ENCODE assay signal across 25 cellular contexts in the genomic region with DNA sequence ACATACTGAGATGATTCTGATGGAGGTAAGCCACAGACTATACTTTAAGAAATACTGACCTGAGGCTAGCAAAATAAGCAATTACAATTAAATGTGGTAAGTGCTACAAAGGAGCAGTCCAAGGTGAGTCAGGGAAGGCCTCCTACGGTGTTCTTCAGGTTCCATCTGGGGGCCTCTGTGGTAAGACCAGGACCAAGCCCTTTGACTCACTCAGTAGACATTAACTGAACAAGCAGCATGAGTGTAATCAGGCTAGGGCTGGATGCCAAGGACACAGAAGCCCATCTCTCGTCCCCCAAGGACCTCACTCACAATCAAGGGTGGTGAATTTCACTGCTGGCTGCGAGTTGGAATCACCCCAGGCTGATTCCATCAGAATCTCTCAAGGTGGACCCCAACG. TPM values are rescaled to one million over a fixed set of nuclear protein-coding genes. Genes with fewer than 3 reads are reported as not detected.
DNase-seq lines count a peak whose midpoint lies in the region; TF ChIP-seq lines count a peak whose summit lies in the region.
"Had no signal": no experiment of that assay in that cellular context is flagged by ENCODE, and none has a peak within 500 bp of the region (broad histone marks: within the 10 kb centered on the region; RNA-seq: fewer than 3 reads in every experiment).

No MANE protein-coding gene starts in this region.

- H3K27ac Mint-ChIP-seq in HFFc6, result peak overlapping the region; percentile 67
- H3K27ac Mint-ChIP-seq: activated CD8-positive, alpha-beta memory T cell treated with anti-CD3 and anti-CD28 coated beads, Interleukin-2, amount 10 ng/mL, durations not matched to agents 7 days and 5 days; CD8-positive, alpha-beta T cell; T-helper 2 cell treated with Interferon-gamma antibody and Interleukin-4, amounts not matched to agents 5 μg/mL and 100 μg/mL, for 36 hours had no signal

- H3K36me3 Mint-ChIP-seq in HFFc6 (ENCODE audit: low read depth), result peaks cover 33% of the 10 kb centered on the region
- H3K36me3 Mint-ChIP-seq: activated CD8-positive, alpha-beta memory T cell treated with anti-CD3 and anti-CD28 coated beads, Interleukin-2, amount 10 ng/mL, durations not matched to agents 7 days and 5 days; CD8-positive, alpha-beta T cell had no signal

- H3K27me3 Mint-ChIP-seq in HFFc6 (ENCODE audit: insufficient read depth), result no peaks in the 10 kb centered on the region

- DNase-seq in A172 (ENCODE audit: low spot score) (peak; percentile 57), HFFc6 (peak; percentile 48), amniotic epithelial cell (ENCODE audit: low read depth) (peak; percentile 84), glomerular visceral epithelial cell (ENCODE audit: extremely low spot score) (peak; percentile 71), activated T-cell treated with anti-CD3 and anti-CD28 coated beads for 4 hours (no peak), DMS79 treated with DMSO at 0.1 percent for 48 hours (lab: John Stamatoyannopoulos, UW) (no peak)
- no peak for DNase-seq in stimulated activated naive CD4-positive, alpha-beta T cell treated with Interleukin-2 at 50 U/mL for 16 hours (lab: John Stamatoyannopoulos, UW)
- DNase-seq in activated T-cell treated with anti-CD3 and anti-CD28 coated beads, Interleukin-2, amount 50 U/mL, for 1 hour, result no peak
- DNase-seq: activated CD4-positive, CD25-positive, alpha-beta regulatory T cell treated with anti-CD3 and anti-CD28 coated beads, Interleukin-2, amount 50 U/mL, for 72 hours; activated CD8-positive, alpha-beta memory T cell treated with anti-CD3 and anti-CD28 coated beads, Interleukin-2, amount 10 ng/mL, durations not matched to agents 7 days and 5 days; adrenal gland; CD8-positive, alpha-beta T cell; cerebellar nuclear complex; effector memory CD4-positive, alpha-beta T cell; hippocampal formation; KG1; left colon; NCI-H1105; NCI-H526; psoas muscle; stimulated activated CD4-positive, alpha-beta T cell treated with anti-CD3 and anti-CD28 coated beads, Interleukin-12 subunit alpha, Interleukin-12 subunit beta, amount 100 ng/mL, for 4 hours had no signal

- no peak for TF ChIP-seq CTCF in HFFc6 (IDR thresholded peaks at IDR 0.05)

- H3K4me3 Mint-ChIP-seq in HFFc6, result no peak overlapping the region
- H3K4me3 Mint-ChIP-seq: activated CD8-positive, alpha-beta memory T cell treated with anti-CD3 and anti-CD28 coated beads, Interleukin-2, amount 10 ng/mL, durations not matched to agents 7 days and 5 days; CD8-positive, alpha-beta T cell; neural crest cell; T-helper 2 cell treated with Interferon-gamma antibody and Interleukin-4, amounts not matched to agents 5 μg/mL and 100 μg/mL, for 36 hours had no signal

- no peaks in the 10 kb centered on the region for H3K9me3 Mint-ChIP-seq in HFFc6
- H3K9me3 Mint-ChIP-seq: CD8-positive, alpha-beta T cell; neural crest cell; T-helper 2 cell treated with Interferon-gamma antibody and Interleukin-4, amounts not matched to agents 5 μg/mL and 100 μg/mL, for 36 hours had no signal

- H3K4me1 Mint-ChIP-seq in HFFc6 (ENCODE audit: low read depth), result peaks cover 62% of the 10 kb centered on the region
- H3K4me1 Mint-ChIP-seq: neural crest cell had no signal

RNA-seq across cellular contexts. Expression of a gene that starts 37.3 kb away (rescaled TPM):
- total RNA-seq in A172 (2014; rRNA removed; shearing (Covaris generic)), result 10.7 and 14.4 TPM in 2 replicates
- 10 to 100 TPM in 1 of 6 experiments, 1 to 10 TPM in 5; 6.1 to 10.8 (median 8.8) TPM for total RNA-seq in HFFc6 (2021; fragmentation: NEBNext Ultra II Directional; extraction: Animal tissue kit (Norgen Biotek cat#: 25700))
- total RNA-seq: CD8-positive, alpha-beta T cell had no signal

RNA-seq across cellular contexts. Expression of a gene that starts 54.1 kb away (rescaled TPM):
- total RNA-seq in A172 (2014; rRNA removed; shearing (Covaris generic)), result not detected in 2 replicates
- not detected for total RNA-seq in HFFc6 (2021; fragmentation: NEBNext Ultra II Directional; extraction: Animal tissue kit (Norgen Biotek cat#: 25700))
- total RNA-seq: activated CD8-positive, alpha-beta memory T cell treated with anti-CD3 and anti-CD28 coated beads, Interleukin-2, amount 10 ng/mL, durations not matched to agents 7 days and 5 days; adrenal gland; CD8-positive, alpha-beta T cell; left colon; neural crest cell; psoas muscle; SJSA1; tibial nerve had no signal

Comparison
In these comparisons a context has a peak if more than half of its experiments do, and no peak if none do; other contexts are left out.
1. DNase-seq: peak in A172 (single experiment), HFFc6 (single experiment), amniotic epithelial cell (single experiment) and glomerular visceral epithelial cell (single experiment); none in activated T-cell treated with anti-CD3 and anti-CD28 coated beads for 4 hours (single experiment), DMS79 treated with DMSO at 0.1 percent for 48 hours (single experiment), stimulated activated naive CD4-positive, alpha-beta T cell treated with Interleukin-2 at 50 U/mL for 16 hours (single experiment) and activated T-cell treated with anti-CD3 and anti-CD28 coated beads, Interleukin-2, amount 50 U/mL, for 1 hour (single experiment).